36 cellular contexts compared by ENCODE assay signal in the genomic region with DNA sequence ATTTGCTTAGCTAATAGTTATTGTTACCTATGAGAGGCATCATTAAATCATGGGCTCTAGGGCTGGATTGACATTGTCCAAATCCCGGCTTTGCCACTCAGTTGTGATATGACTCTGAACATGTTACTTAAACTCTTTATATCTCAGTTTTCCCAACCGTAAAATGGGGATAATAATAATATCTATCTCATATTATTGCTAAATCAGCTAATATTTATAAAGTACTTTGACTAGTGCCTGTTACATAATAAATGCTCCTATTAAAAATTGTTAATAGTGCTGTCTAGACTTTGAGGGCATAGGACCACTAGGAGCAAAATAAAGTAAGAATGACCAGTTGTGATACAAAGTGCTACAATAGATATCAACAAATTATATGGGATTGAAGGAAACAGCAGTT.
DNase-seq lines count a peak whose midpoint lies in the region; ATAC-seq, FAIRE-seq and TF ChIP-seq lines count a peak whose summit lies in the region.
"Had no signal": no experiment of that assay in that cellular context is flagged by ENCODE, and none has a peak within 500 bp of the region (broad histone marks: within the 10 kb centered on the region; RNA-seq: fewer than 3 reads in every experiment).

No MANE protein-coding gene starts in this region.

- H4K5ac ChIP-seq in IMR-90 (ENCODE audit: low read depth, low read length), result no peak overlapping the region

- TF ChIP-seq EP300 in HepG2 (IDR thresholded peaks at IDR 0.05; ENCODE audit: low read depth in 2 of 2, low read length in 2 of 2) (no peak), HepG2 (CRISPR knock-in tag; IDR thresholded peaks at IDR 0.05; ENCODE audit: borderline replicate concordance) (no peak), A549 (IDR thresholded peaks at IDR 0.05) (no peak), K562 (IDR thresholded peaks at IDR 0.05; ENCODE audit: low read length) (no peak)

- H3K4ac ChIP-seq in IMR-90 (ENCODE audit: low read depth, low read length), result no peak overlapping the region

- no peak overlapping the region for H2AK5ac ChIP-seq in IMR-90 (ENCODE audit: low read depth, low read length)

- H4K20me1 ChIP-seq in HepG2 (ENCODE audit: insufficient read depth, low read length) (no peaks in the 10 kb centered on the region), IMR-90 (ENCODE audit: insufficient read depth, low read length) (no peaks in the 10 kb centered on the region), K562 (replicated peaks; ENCODE audit: control insufficient read depth, insufficient read depth, low read length) (no peaks in the 10 kb centered on the region)
- H4K20me1 ChIP-seq: BLaER1; BLaER1 treated with 17β-estradiol and CSF1 and Interleukin-3, amounts not matched to agents 10 nM and 100 nM had no signal

- H3K27me3 ChIP-seq in HepG2 (ENCODE audit: control insufficient read depth in 1 of 2, insufficient read depth in 2 of 2, low read length in 2 of 2) (no peaks in the 10 kb centered on the region), right lobe of liver (no peaks in the 10 kb centered on the region), IMR-90 (ENCODE audit: control insufficient read depth, insufficient read depth, low read length) (no peaks in the 10 kb centered on the region), K562 (ENCODE audit: control insufficient read depth in 2 of 2, insufficient read depth in 2 of 2, low read length in 2 of 2) (no peaks in the 10 kb centered on the region)
- no peaks in the 10 kb centered on the region for H3K27me3 ChIP-seq in CD8-positive, alpha-beta T cell (ENCODE audit: insufficient read depth, low read length)
- H3K27me3 ChIP-seq: BE2C; BLaER1; BLaER1 treated with 17β-estradiol and CSF1 and Interleukin-3, amounts not matched to agents 10 nM and 100 nM had no signal

- no peaks in the 10 kb centered on the region for H3K36me3 Mint-ChIP-seq in CD8-positive, alpha-beta T cell
- H3K36me3 Mint-ChIP-seq: CD14-positive monocyte; CD4-positive, alpha-beta memory T cell; CD4-positive, CD25-positive, alpha-beta regulatory T cell; CD8-positive, alpha-beta memory T cell had no signal

- H3K9me3 ChIP-seq in HepG2 (ENCODE audit: low read length), result no peaks in the 10 kb centered on the region
- H3K9me3 ChIP-seq in right lobe of liver, result no peaks in the 10 kb centered on the region
- H3K9me3 ChIP-seq in A549, result no peaks in the 10 kb centered on the region
- H3K9me3 ChIP-seq in IMR-90 (ENCODE audit: control insufficient read depth, insufficient read depth, low read length), result no peaks in the 10 kb centered on the region; the same call in 1 of the 2 replicates
- H3K9me3 ChIP-seq in K562 (replicated peaks; ENCODE audit: control insufficient read depth, insufficient read depth, low read depth, low read length), result no peaks in the 10 kb centered on the region; the same call in 1 of the 2 replicates
- H3K9me3 ChIP-seq in CD8-positive, alpha-beta T cell (ENCODE audit: low read length), result no peaks in the 10 kb centered on the region
- H3K9me3 ChIP-seq: BE2C; BLaER1; BLaER1 treated with 17β-estradiol and CSF1 and Interleukin-3, amounts not matched to agents 10 nM and 100 nM; Caco-2 had no signal

- H3K4me2 ChIP-seq in HepG2 (ENCODE audit: low read depth, low read length) (no peak overlapping the region), A549 (no peak overlapping the region), IMR-90 (ENCODE audit: low read depth, low read length) (no peak overlapping the region), K562 (ENCODE audit: insufficient read depth, low read length) (no peak overlapping the region)
- H3K4me2 ChIP-seq: BLaER1; BLaER1 treated with 17β-estradiol and CSF1 and Interleukin-3, amounts not matched to agents 10 nM and 100 nM had no signal

- H3K27ac ChIP-seq in HepG2 (ENCODE audit: extremely low read length, insufficient read depth, low read length), result no peak overlapping the region
- H3K27ac ChIP-seq in right lobe of liver, result no peak overlapping the region
- H3K27ac ChIP-seq in A549, result no peak overlapping the region
- H3K27ac ChIP-seq in IMR-90 (ENCODE audit: insufficient read depth, low read length), result no peak overlapping the region
- no peak overlapping the region for H3K27ac ChIP-seq in K562 (ENCODE audit: extremely low read depth, low read depth, low read length)
- H3K27ac ChIP-seq in CD8-positive, alpha-beta T cell (ENCODE audit: low read depth, low read length), result no peak overlapping the region
- H3K27ac ChIP-seq: 22Rv1; BLaER1; BLaER1 treated with 17β-estradiol and CSF1 and Interleukin-3, amounts not matched to agents 10 nM and 100 nM; C4-2B had no signal

- no peak overlapping the region for H4K8ac ChIP-seq in IMR-90 (ENCODE audit: low read depth in 2 of 2, low read length in 2 of 2)

- H2BK5ac ChIP-seq in IMR-90 (ENCODE audit: low read depth, low read length, poor library complexity, severe bottlenecking), result no peak overlapping the region

- no peak overlapping the region for H3K27ac Mint-ChIP-seq in CD8-positive, alpha-beta T cell
- H3K27ac Mint-ChIP-seq: B cell; CD14-positive monocyte; CD4-positive, alpha-beta memory T cell; CD4-positive, alpha-beta T cell; CD4-positive, CD25-positive, alpha-beta regulatory T cell; CD8-positive, alpha-beta memory T cell had no signal

- intact Hi-C loops in HepG2 (cut with micrococcal nuclease; ENCODE audit: unreplicated experiment) (no loop called here), right lobe of liver (cut with DNase I) (no loop called here), IMR-90 (cut with micrococcal nuclease) (no loop called here), K562 (cut with micrococcal nuclease) (no loop called here)
- intact Hi-C loops in CD8-positive, alpha-beta T cell (cut with DNase I, micrococcal nuclease), result no loop called here

- WGBS in HepG2 (ENCODE audit: low lambda C conversion rate), result 3% methylated on average over 2 of the region's 2 CpGs
- 51% methylated on average over 2 of the region's 2 CpGs for WGBS in right lobe of liver (ENCODE audit: insufficient coverage, low coverage, low lambda C conversion rate, missing lambda C conversion rate)
- WGBS in A549 (ENCODE audit: missing lambda C conversion rate), result 75% methylated on average over 2 of the region's 2 CpGs
- WGBS in IMR-90 (ENCODE audit: extremely low coverage in 2 of 2, insufficient read length in 1 of 2), 2 experiments, result no CpG with 5 or more reads among the region's 2 CpGs
- 0% methylated on average over 2 of the region's 2 CpGs for WGBS in K562 (ENCODE audit: insufficient coverage, low coverage, missing lambda C conversion rate)

- no peaks in the 10 kb centered on the region for H3K79me2 ChIP-seq in HepG2 (ENCODE audit: insufficient read depth, low read length)
- H3K79me2 ChIP-seq in K562 (ENCODE audit: control insufficient read depth, insufficient read depth, low read length), result no peaks in the 10 kb centered on the region

- H3K9me1 ChIP-seq in IMR-90 (ENCODE audit: insufficient read depth, low read length), result no peaks in the 10 kb centered on the region
- no peaks in the 10 kb centered on the region for H3K9me1 ChIP-seq in K562 (ENCODE audit: control insufficient read depth, insufficient read depth, low read length)

- H3K18ac ChIP-seq in IMR-90 (ENCODE audit: low read depth, low read length), result no peak overlapping the region

- no peaks in the 10 kb centered on the region for H3K4me1 Mint-ChIP-seq in CD8-positive, alpha-beta T cell (ENCODE audit: low read depth)
- H3K4me1 Mint-ChIP-seq: B cell; CD14-positive monocyte; CD4-positive, alpha-beta memory T cell; CD4-positive, CD25-positive, alpha-beta regulatory T cell; CD8-positive, alpha-beta memory T cell had no signal

- H3K27me3 Mint-ChIP-seq in CD8-positive, alpha-beta T cell (ENCODE audit: low read depth), result no peaks in the 10 kb centered on the region
- H3K27me3 Mint-ChIP-seq: B cell; CD4-positive, alpha-beta memory T cell; CD4-positive, alpha-beta T cell; CD4-positive, CD25-positive, alpha-beta regulatory T cell; CD8-positive, alpha-beta memory T cell had no signal

- in situ Hi-C loops in HepG2 (cut with HindIII; ENCODE audit: extremely low pct_ligation_motif_present, low pct_unique_long_range_greater_than_20kb), result no loop called here
- in situ Hi-C loops in IMR-90 (cut with MboI; ENCODE audit: low sequenced_read_pairs), result no loop called here
- in situ Hi-C loops in K562 (cut with MboI), result no loop called here

- H3K4me3 ChIP-seq in HepG2 (replicated peaks in 1 of 3; ENCODE audit: insufficient read depth in 1 of 3, low read depth in 2 of 3, low read length in 3 of 3) (no peak overlapping the region), right lobe of liver (no peak overlapping the region), A549 (no peak overlapping the region), IMR-90 (ENCODE audit: insufficient read depth, low read depth, low read length) (no peak overlapping the region), K562 (no peak overlapping the region)
- no peak overlapping the region for H3K4me3 ChIP-seq in CD8-positive, alpha-beta T cell (ENCODE audit: low read depth, low read length)
- H3K4me3 ChIP-seq: BLaER1; BLaER1 treated with 17β-estradiol and CSF1 and Interleukin-3, amounts not matched to agents 10 nM and 100 nM had no signal

- H3K36me3 ChIP-seq in HepG2 (replicated peaks in 1 of 2; ENCODE audit: control insufficient read depth in 1 of 2, insufficient read depth in 2 of 2, low read length in 2 of 2) (no peaks in the 10 kb centered on the region), right lobe of liver (no peaks in the 10 kb centered on the region), IMR-90 (ENCODE audit: control insufficient read depth, insufficient read depth, low read length) (no peaks in the 10 kb centered on the region), K562 (ENCODE audit: control insufficient read depth, insufficient read depth, low read length) (no peaks in the 10 kb centered on the region)
- no peaks in the 10 kb centered on the region for H3K36me3 ChIP-seq in CD8-positive, alpha-beta T cell (ENCODE audit: insufficient read depth, low read length)
- H3K36me3 ChIP-seq: BE2C; BLaER1; BLaER1 treated with 17β-estradiol and CSF1 and Interleukin-3, amounts not matched to agents 10 nM and 100 nM had no signal

- no peak overlapping the region for H4K91ac ChIP-seq in IMR-90 (ENCODE audit: insufficient read depth, low read depth, low read length)

- H2BK15ac ChIP-seq in IMR-90 (ENCODE audit: low read depth, low read length), result no peak overlapping the region

- no peak overlapping the region for H2BK120ac ChIP-seq in IMR-90 (ENCODE audit: low read depth, low read length)

- TF ChIP-seq RAD21 in HepG2 (CRISPR knock-in tag; IDR thresholded peaks at IDR 0.05) (no peak), A549 (conservative IDR thresholded peaks at IDR 0.05 in 1 of 2, IDR thresholded peaks at IDR 0.05 in 1 of 2) (no peak), IMR-90 (IDR thresholded peaks at IDR 0.05; ENCODE audit: low read length) (no peak), K562 (CRISPR knock-in tag; conservative IDR thresholded peaks at IDR 0.05 in 1 of 2, IDR thresholded peaks at IDR 0.05 in 1 of 2) (no peak)

- H3K14ac ChIP-seq in IMR-90 (replicated peaks; ENCODE audit: low read depth, low read length), result no peak overlapping the region

- H3K56ac ChIP-seq in IMR-90 (ENCODE audit: extremely low read depth, insufficient read depth, low read length), result no peak overlapping the region

- no peak for ATAC-seq in HepG2
- ATAC-seq in right lobe of liver, result no peak
- ATAC-seq in A549, result no peak
- ATAC-seq in IMR-90 (ENCODE audit: low read depth), result no peak
- ATAC-seq in K562, result no peak
- no peak for ATAC-seq in CD8-positive, alpha-beta T cell

- H3K9ac ChIP-seq in HepG2 (ENCODE audit: insufficient read depth, low read depth, low read length) (no peak overlapping the region), IMR-90 (ENCODE audit: low read depth, low read length) (no peak overlapping the region), K562 (ENCODE audit: insufficient read depth in 1 of 2, low read depth in 2 of 2, low read length in 2 of 2) (no peak overlapping the region)
- H3K9ac ChIP-seq: BLaER1; BLaER1 treated with 17β-estradiol and CSF1 and Interleukin-3, amounts not matched to agents 10 nM and 100 nM had no signal

- no peak overlapping the region for H2AK9ac ChIP-seq in IMR-90 (replicated peaks; ENCODE audit: low read depth, low read length, poor library complexity)

- no TSS peak for BruUV-seq in HepG2 (replicated peaks; lab: Mats Ljungman, UMichigan)
- BruUV-seq in IMR-90 (replicated peaks; lab: Mats Ljungman, UMichigan), result no TSS peak
- no TSS peak for BruUV-seq in K562 (replicated peaks; lab: Mats Ljungman, UMichigan)

- dilution Hi-C loops in IMR-90 (cut with HindIII; ENCODE audit: low sequenced_read_pairs, unreplicated experiment), result no loop called here

- H3K4me3 Mint-ChIP-seq in CD8-positive, alpha-beta T cell, result no peak overlapping the region
- H3K4me3 Mint-ChIP-seq: B cell; CD14-positive monocyte; CD4-positive, alpha-beta memory T cell; CD4-positive, alpha-beta T cell; CD4-positive, CD25-positive, alpha-beta regulatory T cell; CD8-positive, alpha-beta memory T cell had no signal

- no peak overlapping the region for H2BK20ac ChIP-seq in IMR-90 (ENCODE audit: low read depth, low read length)

- H3K23ac ChIP-seq in IMR-90 (ENCODE audit: low read depth, low read length), result no peak overlapping the region

- FAIRE-seq in HepG2 (lab: Jason Lieb, UNC), result no peak
- FAIRE-seq in A549 (lab: Jason Lieb, UNC), result no peak
- FAIRE-seq in K562 (lab: Jason Lieb, UNC), result no peak
- FAIRE-seq: A204.1, D721Med, G401.6 had no signal

- DNase-seq in HepG2 (ENCODE audit: low spot score) (no peak), right lobe of liver (no peak), A549 (ENCODE audit: low read depth in 1 of 2, low spot score in 1 of 2) (no peak), IMR-90 (no peak), K562 (ENCODE audit: extremely low read depth in 1 of 4, low spot score in 3 of 4) (no peak), DMS53 treated with DMSO at 0.1 percent for 48 hours (lab: John Stamatoyannopoulos, UW; ENCODE audit: unreplicated experiment) (no peak), retina (no peak)
- DNase-seq in CD8-positive, alpha-beta T cell, result no peak
- DNase-seq: 8988T; ACHN; AML-193; BE2C; C1 segment of cervical spinal cord; Caco-2; Calu3; CD4-positive, alpha-beta memory T cell; CD4-positive, alpha-beta T cell; CD4-positive, CD25-positive, alpha-beta regulatory T cell; CD8-positive, alpha-beta memory T cell; COR-L47; DMS 273 treated with DMSO at 0.1 percent for 48 hours; DMS153; DMS53; DMS79; DMS79 treated with DMSO at 0.1 percent for 48 hours; DND-41; EL had no signal

- CTCF ChIA-PET in HepG2 (lab: Yijun Ruan, JAX; ENCODE audit: low intra/inter-chr PET ratio, low total read pairs), result no interaction called here
- CTCF ChIA-PET in A549 (lab: Yijun Ruan, JAX), result no interaction called here
- CTCF ChIA-PET in IMR-90 (lab: Yijun Ruan, JAX), result no interaction called here
- CTCF ChIA-PET in K562 (lab: Yijun Ruan, JAX; ENCODE audit: low intra/inter-chr PET ratio), result no interaction called here
- CTCF ChIA-PET in CD8-positive, alpha-beta T cell (lab: Charles Lee), result no interaction called here

- POLR2A ChIA-PET in HepG2 (lab: Yijun Ruan, JAX), result no interaction called here
- POLR2A ChIA-PET in A549 (lab: Yijun Ruan, JAX), result no interaction called here
- POLR2A ChIA-PET in IMR-90 (lab: Charles Lee; ENCODE audit: unreplicated experiment), result no interaction called here
- POLR2A ChIA-PET in K562 (lab: Yijun Ruan, JAX), result no interaction called here
- POLR2A ChIA-PET in CD8-positive, alpha-beta T cell (lab: Charles Lee), result no interaction called here

- no peaks in the 10 kb centered on the region for H3K4me1 ChIP-seq in HepG2 (ENCODE audit: insufficient read depth, low read length)
- H3K4me1 ChIP-seq in right lobe of liver, result no peaks in the 10 kb centered on the region
- no peaks in the 10 kb centered on the region for H3K4me1 ChIP-seq in A549
- H3K4me1 ChIP-seq in IMR-90 (ENCODE audit: control insufficient read depth, insufficient read depth, low read length), result no peaks in the 10 kb centered on the region
- H3K4me1 ChIP-seq in K562 (replicated peaks in 1 of 2; ENCODE audit: control insufficient read depth in 2 of 2, insufficient read depth in 2 of 2, low read length in 2 of 2), result no peaks in the 10 kb centered on the region
- H3K4me1 ChIP-seq in CD8-positive, alpha-beta T cell (ENCODE audit: insufficient read depth, low read length), result no peaks in the 10 kb centered on the region
- H3K4me1 ChIP-seq: BE2C; BLaER1; BLaER1 treated with 17β-estradiol and CSF1 and Interleukin-3, amounts not matched to agents 10 nM and 100 nM; Caco-2 had no signal

- H3K9me3 Mint-ChIP-seq in CD8-positive, alpha-beta T cell, result peaks cover 5% of the 10 kb centered on the region
- H3K9me3 Mint-ChIP-seq: CD4-positive, alpha-beta T cell had no signal

- H3K79me1 ChIP-seq in IMR-90 (ENCODE audit: low read depth in 1 of 2, low read length in 2 of 2), result no peaks in the 10 kb centered on the region

- no peak for TF ChIP-seq POLR2A in HepG2 (IDR thresholded peaks at IDR 0.05; ENCODE audit: insufficient read depth in 1 of 2, low read depth in 2 of 2, low read length in 2 of 2)
- TF ChIP-seq POLR2A in right lobe of liver (IDR thresholded peaks at IDR 0.05), result no peak
- TF ChIP-seq POLR2A in A549 (IDR thresholded peaks at IDR 0.05; ENCODE audit: low read length), result no peak
- TF ChIP-seq POLR2A in IMR-90 (IDR thresholded peaks at IDR 0.05; ENCODE audit: low read depth, low read length), result no peak
- no peak for TF ChIP-seq POLR2A in K562 (conservative IDR thresholded peaks at IDR 0.05)

- H2AFZ ChIP-seq in HepG2 (ENCODE audit: low read length) (no peak overlapping the region), IMR-90 (replicated peaks; ENCODE audit: low read length, poor library complexity) (no peak overlapping the region), K562 (ENCODE audit: low read depth, low read length) (no peak overlapping the region)

- no peak for TF ChIP-seq CTCF in HepG2 (CRISPR knock-in tag; IDR thresholded peaks at IDR 0.05)
- TF ChIP-seq CTCF in right lobe of liver (IDR thresholded peaks at IDR 0.05), result no peak
- TF ChIP-seq CTCF in A549 (IDR thresholded peaks at IDR 0.05), result no peak
- TF ChIP-seq CTCF in IMR-90 (conservative IDR thresholded peaks at IDR 0.05; ENCODE audit: low read depth, low read length), result no peak
- TF ChIP-seq CTCF in K562 (IDR thresholded peaks at IDR 0.05 in 2 of 3, conservative IDR thresholded peaks at IDR 0.05 in 1 of 3; ENCODE audit: insufficient read depth in 2 of 3, low read depth in 1 of 3, low read length in 3 of 3), result no peak
- no peak for TF ChIP-seq CTCF in CD8-positive, alpha-beta T cell (IDR thresholded peaks at IDR 0.05)
